10 cellular contexts compared by ENCODE assay signal in the genomic region with DNA sequence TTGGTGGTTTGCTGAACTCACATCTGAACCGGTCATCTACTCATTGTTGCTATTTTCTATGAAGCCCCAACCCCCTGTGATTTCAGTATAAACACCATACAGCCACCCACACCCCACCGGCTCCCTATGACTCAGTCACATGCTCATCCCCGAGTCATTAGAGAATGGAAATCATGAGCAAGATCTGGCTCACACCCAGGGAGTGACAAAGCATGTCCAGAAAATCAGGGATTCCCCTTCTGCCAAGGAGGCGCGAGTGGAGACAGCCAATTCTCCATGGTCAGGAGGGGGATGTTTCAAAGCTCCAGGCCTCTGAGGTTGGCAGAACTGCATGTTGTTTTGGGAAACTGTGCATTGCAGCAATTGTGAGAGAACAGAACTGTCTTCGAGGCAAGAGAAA.
DNase-seq lines count a peak whose midpoint lies in the region; ATAC-seq, FAIRE-seq and TF ChIP-seq lines count a peak whose summit lies in the region.
"Had no signal": no experiment of that assay in that cellular context is flagged by ENCODE, and none has a peak within 500 bp of the region (broad histone marks: within the 10 kb centered on the region; RNA-seq: fewer than 3 reads in every experiment).

No MANE protein-coding gene starts in this region.

- CTCF ChIA-PET in activated CD8-positive, alpha-beta T cell treated with anti-CD3 and anti-CD28 coated beads for 36 hours (lab: Charles Lee) = interaction anchor here (1.1 kb wide), 1 partner anchor 350 kb away, joined by 3 read pairs; no protein-coding TSS in a partner anchor
- CTCF ChIA-PET in activated CD8-positive, alpha-beta T cell treated with anti-CD3 and anti-CD28 coated beads, Interleukin-2, amount 10 ng/mL, durations not matched to agents 7 days and 5 days (lab: Charles Lee) = no interaction called here
- CTCF ChIA-PET in K562 (lab: Yijun Ruan, JAX; ENCODE audit: low intra/inter-chr PET ratio) = no interaction called here

- no peaks in the 10 kb centered on the region for H3K36me3 ChIP-seq in K562 (ENCODE audit: control insufficient read depth, insufficient read depth, low read length)
- no peaks in the 10 kb centered on the region for H3K36me3 ChIP-seq in transverse colon
- H3K36me3 ChIP-seq: BLaER1 treated with 17β-estradiol and CSF1 and Interleukin-3, amounts not matched to agents 10 nM and 100 nM had no signal

- no peaks in the 10 kb centered on the region for H3K27me3 Mint-ChIP-seq in activated CD8-positive, alpha-beta T cell treated with anti-CD3 and anti-CD28 coated beads for 36 hours
- H3K27me3 Mint-ChIP-seq in activated CD8-positive, alpha-beta T cell treated with anti-CD3 and anti-CD28 coated beads, Interleukin-2, amount 10 ng/mL, durations not matched to agents 7 days and 5 days (ENCODE audit: low read depth) = no peaks in the 10 kb centered on the region

- WGBS in K562 (ENCODE audit: insufficient coverage, low coverage, missing lambda C conversion rate) = 3% methylated on average over 6 of the region's 6 CpGs
- 31 to 48% methylated on average over 4 to 6 of the region's 6 CpGs for WGBS in transverse colon (ENCODE audit: low coverage in 1 of 2), 2 donors

- in situ Hi-C loops in K562 (cut with MboI) (no loop called here), transverse colon (cut with MboI; ENCODE audit: low pct_ligation_motif_present in 1 of 4, low pct_unique_long_range_greater_than_20kb in 1 of 4, low sequenced_read_pairs in 3 of 4) (no loop called here)

- no peak overlapping the region for H3K4me2 ChIP-seq in K562 (ENCODE audit: insufficient read depth, low read length)

- no peaks in the 10 kb centered on the region for H3K9me1 ChIP-seq in K562 (ENCODE audit: control insufficient read depth, insufficient read depth, low read length)

- no peak for TF ChIP-seq RAD21 in K562 (CRISPR knock-in tag; conservative IDR thresholded peaks at IDR 0.05 in 1 of 2, IDR thresholded peaks at IDR 0.05 in 1 of 2)

- H3K9me3 ChIP-seq in K562 (replicated peaks; ENCODE audit: control insufficient read depth, insufficient read depth, low read depth, low read length) (no peaks in the 10 kb centered on the region), transverse colon (no peaks in the 10 kb centered on the region)

- H3K27ac ChIP-seq in K562 (ENCODE audit: extremely low read depth, low read depth, low read length) = no peak overlapping the region
- H3K27ac ChIP-seq in transverse colon = peak overlapping the region; percentile 42 to 68 (median 62)
- H3K27ac ChIP-seq: SK-N-MC had no signal

- peak; percentile 11 for DNase-seq in activated CD8-positive, alpha-beta T cell treated with anti-CD3 and anti-CD28 coated beads for 36 hours
- no peak for DNase-seq in activated CD8-positive, alpha-beta T cell treated with anti-CD3 and anti-CD28 coated beads, Interleukin-2, amount 10 ng/mL, durations not matched to agents 7 days and 5 days
- DNase-seq in K562 (ENCODE audit: extremely low read depth in 1 of 4, low spot score in 3 of 4) (no peak), kidney glomerular epithelial cell (lab: John Stamatoyannopoulos, UW) (peak; percentile 58), transverse colon (peak; percentile 59), cerebellar cortex (ENCODE audit: low spot score) (no peak)

- H3K4me3 Mint-ChIP-seq in activated CD8-positive, alpha-beta T cell treated with anti-CD3 and anti-CD28 coated beads for 36 hours = no peak overlapping the region
- H3K4me3 Mint-ChIP-seq in activated CD8-positive, alpha-beta T cell treated with anti-CD3 and anti-CD28 coated beads, Interleukin-2, amount 10 ng/mL, durations not matched to agents 7 days and 5 days = no peak overlapping the region

- H3K9me3 Mint-ChIP-seq in activated CD8-positive, alpha-beta T cell treated with anti-CD3 and anti-CD28 coated beads for 36 hours = peaks cover 9% of the 10 kb centered on the region
- H3K9me3 Mint-ChIP-seq in activated CD8-positive, alpha-beta T cell treated with anti-CD3 and anti-CD28 coated beads, Interleukin-2, amount 10 ng/mL, durations not matched to agents 7 days and 5 days (ENCODE audit: insufficient read depth) = peaks cover 22% of the 10 kb centered on the region

- H3K79me2 ChIP-seq in K562 (ENCODE audit: control insufficient read depth, insufficient read depth, low read length) = no peaks in the 10 kb centered on the region

- TF ChIP-seq EP300 in K562 (IDR thresholded peaks at IDR 0.05; ENCODE audit: low read length) = no peak
- no peak for TF ChIP-seq EP300 in transverse colon (IDR thresholded peaks at IDR 0.05; ENCODE audit: low read depth)

- H3K27ac Mint-ChIP-seq in activated CD8-positive, alpha-beta T cell treated with anti-CD3 and anti-CD28 coated beads for 36 hours = no peak overlapping the region
- H3K27ac Mint-ChIP-seq in activated CD8-positive, alpha-beta T cell treated with anti-CD3 and anti-CD28 coated beads, Interleukin-2, amount 10 ng/mL, durations not matched to agents 7 days and 5 days = no peak overlapping the region

- H2AFZ ChIP-seq in K562 (ENCODE audit: low read depth, low read length) = no peak overlapping the region

- H3K4me3 ChIP-seq in K562 (no peak overlapping the region), transverse colon (no peak overlapping the region)
- H3K4me3 ChIP-seq: BLaER1 treated with 17β-estradiol and CSF1 and Interleukin-3, amounts not matched to agents 10 nM and 100 nM; SK-N-MC had no signal

- BruUV-seq in K562 (replicated peaks; lab: Mats Ljungman, UMichigan) = no TSS peak

- H3K4me1 Mint-ChIP-seq in activated CD8-positive, alpha-beta T cell treated with anti-CD3 and anti-CD28 coated beads for 36 hours (ENCODE audit: low read depth) = no peaks in the 10 kb centered on the region
- H3K4me1 Mint-ChIP-seq in activated CD8-positive, alpha-beta T cell treated with anti-CD3 and anti-CD28 coated beads, Interleukin-2, amount 10 ng/mL, durations not matched to agents 7 days and 5 days (ENCODE audit: low read depth) = no peaks in the 10 kb centered on the region

- TF ChIP-seq POLR2A in K562 (conservative IDR thresholded peaks at IDR 0.05) (no peak), transverse colon (IDR thresholded peaks at IDR 0.05) (no peak)

- POLR2A ChIA-PET in activated CD8-positive, alpha-beta T cell treated with anti-CD3 and anti-CD28 coated beads for 36 hours (lab: Charles Lee) = no interaction called here
- POLR2A ChIA-PET in activated CD8-positive, alpha-beta T cell treated with anti-CD3 and anti-CD28 coated beads, Interleukin-2, amount 10 ng/mL, durations not matched to agents 7 days and 5 days (lab: Charles Lee) = no interaction called here
- POLR2A ChIA-PET in K562 (lab: Yijun Ruan, JAX) = no interaction called here

- no peak for FAIRE-seq in K562 (lab: Jason Lieb, UNC)

- H3K4me1 ChIP-seq in K562 (replicated peaks in 1 of 2; ENCODE audit: control insufficient read depth in 2 of 2, insufficient read depth in 2 of 2, low read length in 2 of 2) (no peaks in the 10 kb centered on the region), transverse colon (no peaks in the 10 kb centered on the region)

- H3K36me3 Mint-ChIP-seq in activated CD8-positive, alpha-beta T cell treated with anti-CD3 and anti-CD28 coated beads for 36 hours (ENCODE audit: low read depth) = no peaks in the 10 kb centered on the region
- no peaks in the 10 kb centered on the region for H3K36me3 Mint-ChIP-seq in activated CD8-positive, alpha-beta T cell treated with anti-CD3 and anti-CD28 coated beads, Interleukin-2, amount 10 ng/mL, durations not matched to agents 7 days and 5 days (ENCODE audit: low read depth)

- H3K27me3 ChIP-seq in K562 (ENCODE audit: control insufficient read depth in 2 of 2, insufficient read depth in 2 of 2, low read length in 2 of 2) (peaks cover 0 to 4% of the 10 kb centered on the region in 2 experiments; a peak in 1 of 5 replicates), transverse colon (no peaks in the 10 kb centered on the region)
- H3K27me3 ChIP-seq: BLaER1 treated with 17β-estradiol and CSF1 and Interleukin-3, amounts not matched to agents 10 nM and 100 nM had no signal

- no peak overlapping the region for H3K9ac ChIP-seq in K562 (ENCODE audit: insufficient read depth in 1 of 2, low read depth in 2 of 2, low read length in 2 of 2)
- H3K9ac ChIP-seq: BLaER1 treated with 17β-estradiol and CSF1 and Interleukin-3, amounts not matched to agents 10 nM and 100 nM had no signal

- no peaks in the 10 kb centered on the region for H4K20me1 ChIP-seq in K562 (replicated peaks; ENCODE audit: control insufficient read depth, insufficient read depth, low read length)
- H4K20me1 ChIP-seq: BLaER1 treated with 17β-estradiol and CSF1 and Interleukin-3, amounts not matched to agents 10 nM and 100 nM had no signal

- TF ChIP-seq CTCF in activated CD8-positive, alpha-beta T cell treated with anti-CD3 and anti-CD28 coated beads for 36 hours (IDR thresholded peaks at IDR 0.05) = no peak
- TF ChIP-seq CTCF in K562 (IDR thresholded peaks at IDR 0.05 in 2 of 3, conservative IDR thresholded peaks at IDR 0.05 in 1 of 3; ENCODE audit: insufficient read depth in 2 of 3, low read depth in 1 of 3, low read length in 3 of 3) (no peak), transverse colon (IDR thresholded peaks at IDR 0.05) (no peak)

- no peak for ATAC-seq in activated CD8-positive, alpha-beta T cell treated with anti-CD3 and anti-CD28 coated beads for 36 hours
- ATAC-seq in activated CD8-positive, alpha-beta T cell treated with anti-CD3 and anti-CD28 coated beads, Interleukin-2, amount 10 ng/mL, durations not matched to agents 7 days and 5 days = no peak
- ATAC-seq in K562 = no peak
- no peak for ATAC-seq in HG03439 (IDR thresholded peaks at IDR 0.05; ENCODE audit: unreplicated experiment)
- no peak for ATAC-seq in HG02840 (IDR thresholded peaks at IDR 0.05; ENCODE audit: low FRiP score, unreplicated experiment)

- intact Hi-C loops in activated CD8-positive, alpha-beta T cell treated with anti-CD3 and anti-CD28 coated beads for 36 hours (cut with micrococcal nuclease) = no loop called here
- intact Hi-C loops in K562 (cut with micrococcal nuclease) (no loop called here), transverse colon (cut with DNase I; ENCODE audit: low total_unique reads) (no loop called here)

TF ChIP-seq in K562, 482 proteins besides CTCF, POLR2A, EP300 and RAD21 (continues in another document):
- TF ChIP-seq STAT5B (CRISPR knock-in tag; IDR thresholded peaks at IDR 0.05) = no peak
- TF ChIP-seq, protein P1, sequence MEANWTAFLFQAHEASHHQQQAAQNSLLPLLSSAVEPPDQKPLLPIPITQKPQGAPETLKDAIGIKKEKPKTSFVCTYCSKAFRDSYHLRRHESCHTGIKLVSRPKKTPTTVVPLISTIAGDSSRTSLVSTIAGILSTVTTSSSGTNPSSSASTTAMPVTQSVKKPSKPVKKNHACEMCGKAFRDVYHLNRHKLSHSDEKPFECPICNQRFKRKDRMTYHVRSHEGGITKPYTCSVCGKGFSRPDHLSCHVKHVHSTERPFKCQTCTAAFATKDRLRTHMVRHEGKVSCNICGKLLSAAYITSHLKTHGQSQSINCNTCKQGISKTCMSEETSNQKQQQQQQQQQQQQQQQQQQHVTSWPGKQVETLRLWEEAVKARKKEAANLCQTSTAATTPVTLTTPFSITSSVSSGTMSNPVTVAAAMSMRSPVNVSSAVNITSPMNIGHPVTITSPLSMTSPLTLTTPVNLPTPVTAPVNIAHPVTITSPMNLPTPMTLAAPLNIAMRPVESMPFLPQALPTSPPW (CRISPR knock-in tag; IDR thresholded peaks at IDR 0.05) = peak; percentile 35; the same call in 1 of the 2 replicates

Comparison
In these comparisons a context has a peak if more than half of its experiments do, and no peak if none do; other contexts are left out.
1. DNase-seq: peak in activated CD8-positive, alpha-beta T cell treated with anti-CD3 and anti-CD28 coated beads for 36 hours (single experiment), kidney glomerular epithelial cell (single experiment) and transverse colon (single experiment); none in activated CD8-positive, alpha-beta T cell treated with anti-CD3 and anti-CD28 coated beads, Interleukin-2, amount 10 ng/mL, durations not matched to agents 7 days and 5 days (single experiment), K562 (0 of 4) and cerebellar cortex (single experiment).